Comparison of ENCODE assay signal across 17 cellular contexts in genomic region chr17:69638516-69638915, GRCh38.
"Had no signal": no experiment of that assay in that cellular context is flagged by ENCODE, and none has a peak within 500 bp of the region (broad histone marks: within the 10 kb centered on the region; RNA-seq: fewer than 3 reads in every experiment).

No MANE protein-coding gene starts in this region.

- H3K4me3 ChIP-seq: hepatocyte, left ventricle myocardium inferior, lower lobe of right lung, psoas muscle, skin epidermis, stomach had no signal

- H3K9ac ChIP-seq: parathyroid adenoma had no signal

- H3K36me3 ChIP-seq: left ventricle myocardium inferior, lower lobe of right lung, stomach had no signal

- H3K27me3 ChIP-seq: hepatocyte, stomach had no signal

- ATAC-seq: effector memory CD8-positive, alpha-beta T cell; lower lobe of right lung; psoas muscle; sciatic nerve; stimulated activated naive B cell treated with anti-CD40 and anti-IgM and Interleukin-4, amounts not matched to agents 10 μg/mL and 1 μg/mL and 100 μg/mL, for 72 hours had no signal

- H3K27ac ChIP-seq: hepatocyte, left ventricle myocardium inferior, lower lobe of right lung, parathyroid adenoma, psoas muscle, skin epidermis, stomach had no signal

- H3K4me2 ChIP-seq: hepatocyte had no signal

- DNase-seq: effector memory CD8-positive, alpha-beta T cell; erythroblast; foreskin melanocyte; head of caudate nucleus; left ventricle myocardium inferior; lower lobe of right lung; naive B cell; occipital lobe; psoas muscle; stimulated activated CD4-positive, alpha-beta T cell treated with anti-CD3 and anti-CD28 coated beads, Interleukin-2, amount 100 ng/mL, for 24 hours; stimulated activated CD4-positive, alpha-beta T cell treated with anti-CD3 and anti-CD28 coated beads, Interleukin-4, amount 100 ng/mL, for 4 hours; stimulated activated naive B cell treated with anti-CD40 and anti-IgM and Interleukin-4, amounts not matched to agents 10 μg/mL and 1 μg/mL and 100 μg/mL, for 72 hours; stomach had no signal

- H3K9me3 ChIP-seq: left ventricle myocardium inferior, lower lobe of right lung, psoas muscle, stomach had no signal

- H3K4me1 ChIP-seq: left ventricle myocardium inferior, lower lobe of right lung, parathyroid adenoma, psoas muscle, stomach had no signal

- H2AFZ ChIP-seq: hepatocyte, parathyroid adenoma had no signal
